Comparison of ENCODE assay signal across 8 cellular contexts in genomic region chr7:133082390-133082766, GRCh38. TPM values are rescaled to one million over a fixed set of nuclear protein-coding genes. Genes with fewer than 3 reads are reported as not detected.
DNase-seq lines count a peak whose midpoint lies in the region; ATAC-seq and TF ChIP-seq lines count a peak whose summit lies in the region.

No MANE protein-coding gene starts in this region.

- intact Hi-C loops in lower lobe of right lung (cut with DNase I), result no loop called here

- peaks cover 19% of the 10 kb centered on the region for H3K4me1 ChIP-seq in lower lobe of right lung
- peaks cover 0 to 30% (median 8%) of the 10 kb centered on the region in 4 donors for H3K4me1 ChIP-seq in tibial nerve

- no peak for TF ChIP-seq EP300 in tibial nerve (IDR thresholded peaks at IDR 0.05)

- TF ChIP-seq POLR2A in tibial nerve (IDR thresholded peaks at IDR 0.05), result no peak

- peak overlapping the region; percentile 92 for H3K4me3 Mint-ChIP-seq in activated naive CD4-positive, alpha-beta T cell treated with anti-CD3 and anti-CD28 coated beads, Interleukin-2, amount 50 U/mL, for 24 hours
- peak overlapping the region; percentile 95 for H3K4me3 Mint-ChIP-seq in T-helper 17 cell

- WGBS in tibial nerve, 2 donors, result 80 to 89% methylated on average over 3 of the region's 3 CpGs

- peak overlapping the region; percentile 89 for H3K4me3 ChIP-seq in lower lobe of right lung
- peak overlapping the region in 3 of 4 donors; percentile 10 to 82 (median 72) for H3K4me3 ChIP-seq in tibial nerve

- no peak for DNase-seq in activated naive CD4-positive, alpha-beta T cell treated with anti-CD3 and anti-CD28 coated beads, Interleukin-2, amount 50 U/mL, for 16 hours
- DNase-seq in T-helper 17 cell (no peak), lower lobe of right lung (no peak), tibial nerve (ENCODE audit: low spot score in 2 of 2) (no peak), LoVo (ENCODE audit: low spot score) (no peak), ecto neural progenitor cell (ENCODE audit: low spot score) (no peak)

- H3K9me3 Mint-ChIP-seq in activated naive CD4-positive, alpha-beta T cell treated with anti-CD3 and anti-CD28 coated beads, Interleukin-2, amount 50 U/mL, for 24 hours, result no peaks in the 10 kb centered on the region

- peaks cover 26% of the 10 kb centered on the region for H3K4me1 Mint-ChIP-seq in activated naive CD4-positive, alpha-beta T cell treated with anti-CD3 and anti-CD28 coated beads, Interleukin-2, amount 50 U/mL, for 24 hours
- peaks cover 11% of the 10 kb centered on the region for H3K4me1 Mint-ChIP-seq in T-helper 17 cell

- H3K27ac Mint-ChIP-seq in activated naive CD4-positive, alpha-beta T cell treated with anti-CD3 and anti-CD28 coated beads, Interleukin-2, amount 50 U/mL, for 24 hours, result peak overlapping the region; percentile 92
- H3K27ac Mint-ChIP-seq in T-helper 17 cell, result peak overlapping the region; percentile 94

- H3K9me3 ChIP-seq in T-helper 17 cell (ENCODE audit: control insufficient read depth, low read length, poor library complexity, severe bottlenecking) (no peaks in the 10 kb centered on the region), lower lobe of right lung (no peaks in the 10 kb centered on the region), tibial nerve (no peaks in the 10 kb centered on the region)

- peaks cover 4% of the 10 kb centered on the region for H3K36me3 Mint-ChIP-seq in activated naive CD4-positive, alpha-beta T cell treated with anti-CD3 and anti-CD28 coated beads, Interleukin-2, amount 50 U/mL, for 24 hours
- no peaks in the 10 kb centered on the region for H3K36me3 Mint-ChIP-seq in T-helper 17 cell (ENCODE audit: low read depth)

- no peak for TF ChIP-seq CTCF in lower lobe of right lung (IDR thresholded peaks at IDR 0.05)
- TF ChIP-seq CTCF in tibial nerve (IDR thresholded peaks at IDR 0.05), result no peak

- no peaks in the 10 kb centered on the region for H3K27me3 ChIP-seq in lower lobe of right lung (ENCODE audit: low read depth)
- no peaks in the 10 kb centered on the region for H3K27me3 ChIP-seq in tibial nerve

- peak overlapping the region; percentile 85 for H3K27ac ChIP-seq in lower lobe of right lung
- H3K27ac ChIP-seq in tibial nerve, result peak overlapping the region in 2 of 4 donors; percentile 83 to 86

- no peaks in the 10 kb centered on the region for H3K27me3 Mint-ChIP-seq in activated naive CD4-positive, alpha-beta T cell treated with anti-CD3 and anti-CD28 coated beads, Interleukin-2, amount 50 U/mL, for 24 hours
- H3K27me3 Mint-ChIP-seq in T-helper 17 cell, result peaks cover 8% of the 10 kb centered on the region

- H3K36me3 ChIP-seq in lower lobe of right lung (peaks cover 5% of the 10 kb centered on the region), tibial nerve (peaks cover 0 to 4% (median 0%) of the 10 kb centered on the region in 3 donors)

- ATAC-seq in T-helper 17 cell (no peak), lower lobe of right lung (no peak), HG03439 (IDR thresholded peaks at IDR 0.05; ENCODE audit: unreplicated experiment) (no peak)

RNA-seq across cellular contexts. Expression of gene CHCHD3, which starts 0.5 kb away (rescaled TPM):
- total RNA-seq in T-helper 17 cell (10 to 100 TPM; 29.8 to 33.0 TPM), lower lobe of right lung (38.5 TPM), tibial nerve (10 to 100 TPM; 40.6 to 66.6 (median 48.1) TPM)
